ENCODE assay signal across 8 cellular contexts in genomic region chr9:127955294-127956015, GRCh38. TPM values are rescaled to one million over a fixed set of nuclear protein-coding genes. Genes with fewer than 3 reads are reported as not detected.
DNase-seq lines count a peak whose midpoint lies in the region; ATAC-seq and TF ChIP-seq lines count a peak whose summit lies in the region.

No MANE protein-coding gene starts in this region.

- no peaks in the 10 kb centered on the region for H3K9me3 ChIP-seq in BLaER1 treated with 17β-estradiol and CSF1 and Interleukin-3, amounts not matched to agents 10 nM and 100 nM (replicated peaks in 1 of 11)
- H3K9me3 ChIP-seq in WERI-Rb-1 (ENCODE audit: severe bottlenecking): peaks cover 3% of the 10 kb centered on the region
- H3K9me3 ChIP-seq in osteoblast (ENCODE audit: low read depth, low read length): no peaks in the 10 kb centered on the region

- H3K36me3 ChIP-seq in BLaER1 treated with 17β-estradiol and CSF1 and Interleukin-3, amounts not matched to agents 10 nM and 100 nM: no peaks in the 10 kb centered on the region
- H3K36me3 ChIP-seq in WERI-Rb-1: peaks cover 16% of the 10 kb centered on the region
- no peaks in the 10 kb centered on the region for H3K36me3 ChIP-seq in osteoblast (ENCODE audit: insufficient read depth, low read length)

- H3K27ac ChIP-seq in BLaER1 treated with 17β-estradiol and CSF1 and Interleukin-3, amounts not matched to agents 10 nM and 100 nM: no peak overlapping the region
- H3K27ac ChIP-seq in WERI-Rb-1 (no peak overlapping the region), osteoblast (ENCODE audit: low read depth, low read length) (no peak overlapping the region)

- H3K27me3 Mint-ChIP-seq in central memory CD8-positive, alpha-beta T cell: no peaks in the 10 kb centered on the region

- no peak overlapping the region; a peak in 2 of 22 replicates for H3K9ac ChIP-seq in BLaER1 treated with 17β-estradiol and CSF1 and Interleukin-3, amounts not matched to agents 10 nM and 100 nM

- H3K4me1 ChIP-seq in BLaER1 treated with 17β-estradiol and CSF1 and Interleukin-3, amounts not matched to agents 10 nM and 100 nM: peaks cover 9 to 25% (median 16%) of the 10 kb centered on the region in 10 experiments; a peak in 16 of 20 replicates
- no peaks in the 10 kb centered on the region for H3K4me1 ChIP-seq in osteoblast (ENCODE audit: insufficient read depth, low read length)

- no peak overlapping the region for H2AFZ ChIP-seq in osteoblast (ENCODE audit: low read length)

- H3K4me3 ChIP-seq in BLaER1 treated with 17β-estradiol and CSF1 and Interleukin-3, amounts not matched to agents 10 nM and 100 nM: no peak overlapping the region
- H3K4me3 ChIP-seq in WERI-Rb-1 (ENCODE audit: low read depth, low read length) (no peak overlapping the region), osteoblast (ENCODE audit: insufficient read depth, low read length) (no peak overlapping the region)

- peaks cover 69% of the 10 kb centered on the region for H3K4me1 Mint-ChIP-seq in central memory CD8-positive, alpha-beta T cell

- H3K4me2 ChIP-seq in BLaER1 treated with 17β-estradiol and CSF1 and Interleukin-3, amounts not matched to agents 10 nM and 100 nM: peak overlapping the region in 8 of 11 experiments; percentile 1 to 58 (median 17); a peak in 8 of 22 replicates
- no peak overlapping the region for H3K4me2 ChIP-seq in osteoblast (ENCODE audit: insufficient read depth, low read length)

- H3K27me3 ChIP-seq in BLaER1 treated with 17β-estradiol and CSF1 and Interleukin-3, amounts not matched to agents 10 nM and 100 nM: no peaks in the 10 kb centered on the region
- H3K27me3 ChIP-seq in WERI-Rb-1 (ENCODE audit: insufficient read depth, low read depth, severe bottlenecking): no peaks in the 10 kb centered on the region
- no peaks in the 10 kb centered on the region for H3K27me3 ChIP-seq in osteoblast (ENCODE audit: insufficient read depth, low read length)

- peak; percentile 58 for DNase-seq in NCI-H1694 (lab: John Stamatoyannopoulos, UW)
- peak; percentile 83 for DNase-seq in WERI-Rb-1
- peak; percentile 41 to 61 for DNase-seq in central memory CD8-positive, alpha-beta T cell (ENCODE audit: low spot score in 2 of 2)
- DNase-seq in medulla oblongata (ENCODE audit: extremely low spot score): peak; percentile 75
- DNase-seq in stimulated activated CD8-positive, alpha-beta memory T cell treated with anti-CD3 and anti-CD28 coated beads, Interleukin-2, amount 100 ng/mL, for 48 hours (ENCODE audit: low read depth in 2 of 2): peak; percentile 67 to 79
- no peak for DNase-seq in osteoblast (ENCODE audit: insufficient read length, low spot score, missing footprints)

- peaks cover 27% of the 10 kb centered on the region for H3K36me3 Mint-ChIP-seq in central memory CD8-positive, alpha-beta T cell (ENCODE audit: insufficient read depth)

- H3K27ac Mint-ChIP-seq in central memory CD8-positive, alpha-beta T cell (ENCODE audit: low read depth): peak overlapping the region; percentile 81

- no peaks in the 10 kb centered on the region for H3K9me3 Mint-ChIP-seq in central memory CD8-positive, alpha-beta T cell

- peaks cover 16 to 71% (median 50%) of the 10 kb centered on the region in 11 experiments; a peak in 20 of 22 replicates for H4K20me1 ChIP-seq in BLaER1 treated with 17β-estradiol and CSF1 and Interleukin-3, amounts not matched to agents 10 nM and 100 nM
- H4K20me1 ChIP-seq in osteoblast (ENCODE audit: insufficient read depth, low read length): peaks cover 42% of the 10 kb centered on the region

- ATAC-seq in GM21717 (IDR thresholded peaks at IDR 0.05; ENCODE audit: unreplicated experiment): peak; percentile 66
- ATAC-seq in central memory CD8-positive, alpha-beta T cell (replicated peaks; ENCODE audit: extremely low read depth, poor library complexity, severe bottlenecking): peak; percentile 94

- TF ChIP-seq CTCF in WERI-Rb-1 (IDR thresholded peaks at IDR 0.05; ENCODE audit: low read depth, low read length) (peak; percentile 70), osteoblast (IDR thresholded peaks at IDR 0.05; ENCODE audit: extremely low read depth, low read depth, low read length) (no peak)

- H3K79me2 ChIP-seq in osteoblast (ENCODE audit: insufficient read depth, low read length): peaks cover 88% of the 10 kb centered on the region

- peak overlapping the region; percentile 55 for H3K4me3 Mint-ChIP-seq in central memory CD8-positive, alpha-beta T cell

RNA-seq across cellular contexts. Expression of gene DPM2, which starts 17.8 kb away (rescaled TPM):
- 10.1 and 11.5 TPM in 2 replicates for total RNA-seq in osteoblast

RNA-seq across cellular contexts. Expression of gene PIP5KL1, which starts 24.9 kb away (rescaled TPM):
- 2.2 and 3.5 TPM in 2 replicates for total RNA-seq in osteoblast

RNA-seq across cellular contexts. Expression of gene EEIG1, which starts 25.3 kb away (rescaled TPM):
- total RNA-seq in osteoblast: 18.0 and 20.6 TPM in 2 replicates

RNA-seq across cellular contexts. Expression of gene ST6GALNAC4, which starts 38.6 kb away (rescaled TPM):
- 29.5 and 33.7 TPM in 2 replicates for total RNA-seq in osteoblast

RNA-seq across cellular contexts. Expression of gene ST6GALNAC6, which starts 56.1 kb away (rescaled TPM):
- total RNA-seq in osteoblast: 52.7 and 53.2 TPM in 2 replicates
